In the genomic region with DNA sequence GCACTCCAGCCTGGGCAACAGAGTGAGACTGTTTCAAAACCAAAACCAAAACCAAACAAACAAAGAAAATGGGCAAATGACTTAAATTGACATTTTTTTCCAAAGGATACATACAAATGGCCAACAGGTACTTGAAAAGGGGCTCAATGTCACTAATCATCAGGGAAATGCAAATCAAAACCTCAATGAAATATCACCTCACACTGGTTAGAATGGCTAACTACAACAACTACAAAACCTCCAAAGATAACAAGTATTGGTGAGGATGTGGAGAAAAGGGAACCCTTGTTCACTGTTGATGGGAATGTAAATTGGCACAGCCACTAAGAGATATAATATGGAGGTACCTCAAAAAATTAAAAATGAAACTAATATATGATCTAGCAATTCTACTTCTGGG, we compare ENCODE assay signal across 2 cellular contexts.
TF ChIP-seq lines count a peak whose summit lies in the region.

No MANE protein-coding gene starts in this region.

TF ChIP-seq in SK-N-SH, 30 proteins besides CTCF, POLR2A, EP300 and RAD21 (continued from another document):
- TF ChIP-seq REST (IDR thresholded peaks at IDR 0.05; ENCODE audit: low read depth, low read length) (no peak), CHD2 (IDR thresholded peaks at IDR 0.05; ENCODE audit: low read length, partially characterized antibody) (no peak), ELF1 (IDR thresholded peaks at IDR 0.05) (no peak), RFX5 (IDR thresholded peaks at IDR 0.05; ENCODE audit: low read length) (no peak), ZBTB33 (IDR thresholded peaks at IDR 0.05; ENCODE audit: borderline replicate concordance, low read depth) (no peak), NFIC (IDR thresholded peaks at IDR 0.05; ENCODE audit: borderline replicate concordance) (no peak)
- TF ChIP-seq, protein P1, sequence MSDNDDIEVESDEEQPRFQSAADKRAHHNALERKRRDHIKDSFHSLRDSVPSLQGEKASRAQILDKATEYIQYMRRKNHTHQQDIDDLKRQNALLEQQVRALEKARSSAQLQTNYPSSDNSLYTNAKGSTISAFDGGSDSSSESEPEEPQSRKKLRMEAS (IDR thresholded peaks at IDR 0.05; ENCODE audit: low read depth): no peak
- TF ChIP-seq, protein P2, sequence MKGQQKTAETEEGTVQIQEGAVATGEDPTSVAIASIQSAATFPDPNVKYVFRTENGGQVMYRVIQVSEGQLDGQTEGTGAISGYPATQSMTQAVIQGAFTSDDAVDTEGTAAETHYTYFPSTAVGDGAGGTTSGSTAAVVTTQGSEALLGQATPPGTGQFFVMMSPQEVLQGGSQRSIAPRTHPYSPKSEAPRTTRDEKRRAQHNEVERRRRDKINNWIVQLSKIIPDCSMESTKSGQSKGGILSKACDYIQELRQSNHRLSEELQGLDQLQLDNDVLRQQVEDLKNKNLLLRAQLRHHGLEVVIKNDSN (IDR thresholded peaks at IDR 0.05; ENCODE audit: borderline replicate concordance, low read depth): no peak

TF ChIP-seq in SK-N-SH treated with all-trans-retinoic acid at 6 μM for 48 hours, 23 proteins besides CTCF, POLR2A, EP300 and RAD21 (continued from another document):
- TF ChIP-seq, protein P3, sequence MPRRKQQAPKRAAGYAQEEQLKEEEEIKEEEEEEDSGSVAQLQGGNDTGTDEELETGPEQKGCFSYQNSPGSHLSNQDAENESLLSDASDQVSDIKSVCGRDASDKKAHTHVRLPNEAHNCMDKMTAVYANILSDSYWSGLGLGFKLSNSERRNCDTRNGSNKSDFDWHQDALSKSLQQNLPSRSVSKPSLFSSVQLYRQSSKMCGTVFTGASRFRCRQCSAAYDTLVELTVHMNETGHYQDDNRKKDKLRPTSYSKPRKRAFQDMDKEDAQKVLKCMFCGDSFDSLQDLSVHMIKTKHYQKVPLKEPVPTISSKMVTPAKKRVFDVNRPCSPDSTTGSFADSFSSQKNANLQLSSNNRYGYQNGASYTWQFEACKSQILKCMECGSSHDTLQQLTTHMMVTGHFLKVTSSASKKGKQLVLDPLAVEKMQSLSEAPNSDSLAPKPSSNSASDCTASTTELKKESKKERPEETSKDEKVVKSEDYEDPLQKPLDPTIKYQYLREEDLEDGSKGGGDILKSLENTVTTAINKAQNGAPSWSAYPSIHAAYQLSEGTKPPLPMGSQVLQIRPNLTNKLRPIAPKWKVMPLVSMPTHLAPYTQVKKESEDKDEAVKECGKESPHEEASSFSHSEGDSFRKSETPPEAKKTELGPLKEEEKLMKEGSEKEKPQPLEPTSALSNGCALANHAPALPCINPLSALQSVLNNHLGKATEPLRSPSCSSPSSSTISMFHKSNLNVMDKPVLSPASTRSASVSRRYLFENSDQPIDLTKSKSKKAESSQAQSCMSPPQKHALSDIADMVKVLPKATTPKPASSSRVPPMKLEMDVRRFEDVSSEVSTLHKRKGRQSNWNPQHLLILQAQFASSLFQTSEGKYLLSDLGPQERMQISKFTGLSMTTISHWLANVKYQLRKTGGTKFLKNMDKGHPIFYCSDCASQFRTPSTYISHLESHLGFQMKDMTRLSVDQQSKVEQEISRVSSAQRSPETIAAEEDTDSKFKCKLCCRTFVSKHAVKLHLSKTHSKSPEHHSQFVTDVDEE (CRISPR knock-in tag; IDR thresholded peaks at IDR 0.05): no peak
- no peak for TF ChIP-seq SNAI2 (CRISPR knock-in tag; IDR thresholded peaks at IDR 0.05)
- no peak for TF ChIP-seq GLIS3 (CRISPR knock-in tag; IDR thresholded peaks at IDR 0.05)
- TF ChIP-seq CREB5 (CRISPR knock-in tag; IDR thresholded peaks at IDR 0.05; ENCODE audit: low read depth): no peak
- TF ChIP-seq, protein P4, sequence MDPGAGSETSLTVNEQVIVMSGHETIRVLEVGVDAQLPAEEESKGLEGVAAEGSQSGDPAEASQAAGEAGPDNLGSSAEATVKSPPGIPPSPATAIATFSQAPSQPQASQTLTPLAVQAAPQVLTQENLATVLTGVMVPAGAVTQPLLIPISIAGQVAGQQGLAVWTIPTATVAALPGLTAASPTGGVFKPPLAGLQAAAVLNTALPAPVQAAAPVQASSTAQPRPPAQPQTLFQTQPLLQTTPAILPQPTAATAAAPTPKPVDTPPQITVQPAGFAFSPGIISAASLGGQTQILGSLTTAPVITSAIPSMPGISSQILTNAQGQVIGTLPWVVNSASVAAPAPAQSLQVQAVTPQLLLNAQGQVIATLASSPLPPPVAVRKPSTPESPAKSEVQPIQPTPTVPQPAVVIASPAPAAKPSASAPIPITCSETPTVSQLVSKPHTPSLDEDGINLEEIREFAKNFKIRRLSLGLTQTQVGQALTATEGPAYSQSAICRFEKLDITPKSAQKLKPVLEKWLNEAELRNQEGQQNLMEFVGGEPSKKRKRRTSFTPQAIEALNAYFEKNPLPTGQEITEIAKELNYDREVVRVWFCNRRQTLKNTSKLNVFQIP (CRISPR knock-in tag; IDR thresholded peaks at IDR 0.05; ENCODE audit: borderline replicate concordance, low read depth): no peak
